In the genomic region with DNA sequence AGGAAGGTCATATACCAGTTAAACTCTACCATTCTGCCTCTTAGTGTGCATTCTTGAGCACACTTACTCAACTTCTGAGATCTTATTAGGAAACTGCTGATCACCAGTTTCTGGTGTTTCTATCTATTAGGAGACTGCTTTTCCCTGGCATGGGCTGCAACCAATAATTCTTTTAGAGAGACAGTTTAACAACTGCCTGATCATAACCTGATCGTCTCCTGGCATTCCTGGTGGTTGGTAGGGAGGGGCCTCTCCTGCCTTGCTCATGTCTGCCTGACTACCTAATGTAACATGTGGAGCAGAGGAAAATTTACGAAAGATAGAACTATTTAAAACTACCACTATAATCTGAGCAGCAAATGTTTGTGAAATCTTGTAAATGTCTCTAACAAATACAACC, we compare ENCODE assay signal across 26 cellular contexts.
A peak's percentile ranks its signal among the peaks of the same experiment; 100 is the strongest.
DNase-seq lines count a peak whose midpoint lies in the region; ATAC-seq, FAIRE-seq and TF ChIP-seq lines count a peak whose summit lies in the region.
"Had no signal": no experiment of that assay in that cellular context is flagged by ENCODE, and none has a peak within 500 bp of the region (broad histone marks: within the 10 kb centered on the region; RNA-seq: fewer than 3 reads in every experiment).

No MANE protein-coding gene starts in this region.

- no peak overlapping the region for H2BK5ac ChIP-seq in H9 (ENCODE audit: insufficient read length, low read length)
- no peak overlapping the region for H2BK5ac ChIP-seq in H1 (ENCODE audit: low read depth, low read length)

- peaks cover 9% of the 10 kb centered on the region; the same call in 1 of the 2 replicates for H3K4me1 ChIP-seq in H9 (ENCODE audit: insufficient read depth, low read length)
- peaks cover 0 to 19% (median 5%) of the 10 kb centered on the region in 4 experiments; a peak in 3 of 7 replicates for H3K4me1 ChIP-seq in H1 (replicated peaks in 1 of 4; ENCODE audit: control insufficient read depth in 3 of 4, insufficient read depth in 4 of 4, low read length in 3 of 4)
- no peaks in the 10 kb centered on the region for H3K4me1 ChIP-seq in mesodermal cell (ENCODE audit: control insufficient read depth, insufficient read depth, low read length, poor library complexity, severe bottlenecking)
- H3K4me1 ChIP-seq: Caco-2, SJCRH30 had no signal

- H3K27ac ChIP-seq in H9 (ENCODE audit: insufficient read length, low read depth, low read length): no peak overlapping the region
- no peak overlapping the region for H3K27ac ChIP-seq in H1 (ENCODE audit: low read depth, low read length)
- peak overlapping the region; percentile 26 for H3K27ac ChIP-seq in mesodermal cell (ENCODE audit: low read depth, low read length, severe bottlenecking)
- H3K27ac ChIP-seq: SJCRH30 had no signal

- TF ChIP-seq CTCF in H9 (conservative IDR thresholded peaks at IDR 0.05) (no peak), H1 (IDR thresholded peaks at IDR 0.05; ENCODE audit: control extremely low read depth in 1 of 3, insufficient read depth in 1 of 3, low read depth in 1 of 3, low read length in 3 of 3) (no peak)

- H2BK12ac ChIP-seq in H9 (ENCODE audit: insufficient read length, low read depth, low read length): no peak overlapping the region
- no peak overlapping the region for H2BK12ac ChIP-seq in H1 (ENCODE audit: low read depth, low read length)

- H2BK120ac ChIP-seq in H9 (ENCODE audit: low read depth, low read length, poor library complexity, severe bottlenecking) (no peak overlapping the region), H1 (replicated peaks; ENCODE audit: low read depth, low read length) (no peak overlapping the region)

- peaks cover 51 to 58% of the 10 kb centered on the region in 2 experiments for H3K4me1 Mint-ChIP-seq in H9
- H3K4me1 Mint-ChIP-seq: CD4-positive, alpha-beta memory T cell had no signal

- H2AK5ac ChIP-seq in H9 (ENCODE audit: insufficient read length, low read length) (no peak overlapping the region), H1 (ENCODE audit: low read depth, low read length) (no peak overlapping the region)

- no peaks in the 10 kb centered on the region for H3K27me3 Mint-ChIP-seq in H9 (ENCODE audit: low read depth)
- H3K27me3 Mint-ChIP-seq: CD4-positive, alpha-beta memory T cell had no signal

- no peak overlapping the region for H4K5ac ChIP-seq in H9 (ENCODE audit: insufficient read length, low read depth, low read length)
- H4K5ac ChIP-seq in H1 (ENCODE audit: insufficient read length, low read depth, low read length): no peak overlapping the region

- no peak overlapping the region for H4K8ac ChIP-seq in H9 (replicated peaks; ENCODE audit: insufficient read length, low read depth, low read length)
- no peak overlapping the region for H4K8ac ChIP-seq in H1 (ENCODE audit: extremely low read depth, insufficient read depth, low read length)

- H3K18ac ChIP-seq in H9 (ENCODE audit: insufficient read length, low read depth, low read length) (no peak overlapping the region), H1 (ENCODE audit: extremely low read depth, low read length) (0 out of 2 replicates have a peak overlapping the region, but pooled peaks have one; percentile 28)

- ATAC-seq in GM21447 (IDR thresholded peaks at IDR 0.05; ENCODE audit: unreplicated experiment) (no peak), HG03039 (IDR thresholded peaks at IDR 0.05; ENCODE audit: unreplicated experiment) (no peak), HG02571 (IDR thresholded peaks at IDR 0.05; ENCODE audit: unreplicated experiment) (no peak)
- ATAC-seq: HepG2, K562, PC-3, Right ventricle myocardium inferior had no signal

- no peak for TF ChIP-seq POLR2A in H1 (IDR thresholded peaks at IDR 0.05; ENCODE audit: control extremely low read depth in 1 of 2, low read depth in 2 of 2, low read length in 2 of 2)

- no peaks in the 10 kb centered on the region for H3K79me1 ChIP-seq in H9 (ENCODE audit: insufficient read depth, low read depth, low read length, poor library complexity, severe bottlenecking)
- H3K79me1 ChIP-seq in H1 (ENCODE audit: low read depth, low read length): no peaks in the 10 kb centered on the region

- H3K4me2 ChIP-seq in H9 (ENCODE audit: insufficient read depth, insufficient read length, low read length) (no peak overlapping the region), H1 (ENCODE audit: insufficient read depth in 1 of 2, low read depth in 2 of 2, low read length in 2 of 2) (peak overlapping the region in 1 of 2 experiments; percentile 22; a peak in 1 of 4 replicates)

- H3K4ac ChIP-seq in H9 (ENCODE audit: low read depth, low read length): no peak overlapping the region
- no peak overlapping the region for H3K4ac ChIP-seq in H1 (replicated peaks; ENCODE audit: insufficient read length, low read depth, low read length)

- no peak for TF ChIP-seq EP300 in H1 (IDR thresholded peaks at IDR 0.05; ENCODE audit: borderline replicate concordance in 1 of 2, low read depth in 2 of 2, low read length in 2 of 2)

- no peak overlapping the region for H3K23ac ChIP-seq in H9 (ENCODE audit: insufficient read length, low read depth, low read length)
- no peak overlapping the region for H3K23ac ChIP-seq in H1 (ENCODE audit: insufficient read length)

- H3K36me3 Mint-ChIP-seq in H9 (ENCODE audit: insufficient read depth in 1 of 3, low read depth in 3 of 3): peaks cover 0 to 4% (median 0%) of the 10 kb centered on the region in 3 experiments; a peak in 1 of 7 replicates
- H3K36me3 Mint-ChIP-seq: CD4-positive, alpha-beta memory T cell had no signal

- POLR2A ChIA-PET in H1 (lab: Charles Lee; ENCODE audit: partially characterized antibody): no interaction called here

- no peaks in the 10 kb centered on the region for H4K20me1 ChIP-seq in H9 (ENCODE audit: control insufficient read depth, insufficient read depth, insufficient read length)
- H4K20me1 ChIP-seq in H1 (replicated peaks in 1 of 2; ENCODE audit: control insufficient read depth in 1 of 2, insufficient read depth in 2 of 2, low read length in 2 of 2): no peaks in the 10 kb centered on the region

- H3T11ph ChIP-seq in H9 (ENCODE audit: low read length): no peak overlapping the region

- H2AFZ ChIP-seq in H9 (ENCODE audit: low read length) (no peak overlapping the region), H1 (ENCODE audit: low read length) (no peak overlapping the region)

- CTCF ChIA-PET in H1 (lab: Charles Lee; ENCODE audit: partially characterized antibody): no interaction called here

- H3K23me2 ChIP-seq in H9 (ENCODE audit: insufficient read length, low read depth, low read length, poor library complexity, severe bottlenecking) (no peaks in the 10 kb centered on the region), H1 (ENCODE audit: low read depth, low read length) (no peaks in the 10 kb centered on the region)

- no peaks in the 10 kb centered on the region for H3K9me3 Mint-ChIP-seq in H9

- H3K36me3 ChIP-seq in H1 (ENCODE audit: control insufficient read depth in 2 of 4, insufficient read depth in 4 of 4, low read length in 3 of 4) (no peaks in the 10 kb centered on the region), mesodermal cell (ENCODE audit: control insufficient read depth, insufficient read depth, low read length) (no peaks in the 10 kb centered on the region)
- H3K36me3 ChIP-seq: SJCRH30 had no signal

- H3K27me3 ChIP-seq in H9 (ENCODE audit: insufficient read depth, low read length) (no peaks in the 10 kb centered on the region), H1 (replicated peaks in 1 of 4; ENCODE audit: control insufficient read depth in 3 of 4, extremely low read depth in 1 of 4, insufficient read depth in 3 of 4, low read length in 3 of 4) (no peaks in the 10 kb centered on the region)
- H3K27me3 ChIP-seq: SJCRH30 had no signal

- FAIRE-seq in H1 (lab: Jason Lieb, UNC): no peak
- no peak for FAIRE-seq in RCC 7860 (lab: Jason Lieb, UNC)
- FAIRE-seq: GM12891, HepG2, K562 had no signal

- H2BK15ac ChIP-seq in H9 (ENCODE audit: low read depth, low read length) (no peak overlapping the region), H1 (ENCODE audit: low read length) (no peak overlapping the region)

- H3K56ac ChIP-seq in H9 (ENCODE audit: insufficient read length, low read depth, low read length): no peak overlapping the region
- no peak overlapping the region for H3K56ac ChIP-seq in H1 (replicated peaks; ENCODE audit: insufficient read length, low read depth, low read length)

- H3K27ac Mint-ChIP-seq in H9: peak overlapping the region; percentile 37 to 62 (median 59); a peak in 6 of 7 replicates
- H3K27ac Mint-ChIP-seq: CD4-positive, alpha-beta memory T cell; HFFc6 had no signal

- H3K9me3 ChIP-seq in H9 (ENCODE audit: control insufficient read depth, low read depth, low read length): no peaks in the 10 kb centered on the region
- H3K9me3 ChIP-seq in H1 (ENCODE audit: insufficient read depth in 2 of 2, low read depth in 1 of 2, low read length in 1 of 2): no peaks in the 10 kb centered on the region
- H3K9me3 ChIP-seq in mesodermal cell (ENCODE audit: control insufficient read depth, low read length): no peaks in the 10 kb centered on the region
- H3K9me3 ChIP-seq: Caco-2, SJCRH30 had no signal

- DNase-seq in H9 (no peak), H1 (ENCODE audit: low read depth in 1 of 2, low spot score in 2 of 2) (no peak), RCC 7860 (ENCODE audit: low spot score) (no peak)
- DNase-seq: C1 segment of cervical spinal cord; Caco-2; CD4-positive, alpha-beta memory T cell; DMS79; EL; GF-D8; H7; HFFc6; Kasumi-1; MV-4-11; NCI-H1436 treated with DMSO at 0.1 percent for 48 hours; NCI-H187 treated with DMSO at 0.1 percent for 48 hours; NK-92 treated with Interleukin-12 subunit alpha and Interleukin-12 subunit beta, amount 100 ng/mL, for 24 hours; PC-3 had no signal

- H3K14ac ChIP-seq in H9 (ENCODE audit: insufficient read depth, low read length): no peak overlapping the region
- H3K14ac ChIP-seq in H1 (ENCODE audit: insufficient read length): no peak overlapping the region

- no peak for TF ChIP-seq RAD21 in H1 (IDR thresholded peaks at IDR 0.05 in 1 of 2, conservative IDR thresholded peaks at IDR 0.05 in 1 of 2; ENCODE audit: low read depth in 2 of 2, low read length in 2 of 2)

- H3K4me3 ChIP-seq in H1 (ENCODE audit: extremely low read depth in 1 of 4, insufficient read depth in 2 of 4, low read depth in 3 of 4, low read length in 4 of 4) (no peak overlapping the region), mesodermal cell (ENCODE audit: extremely low read depth, insufficient read depth, low read length, poor library complexity, severe bottlenecking) (no peak overlapping the region)
- H3K4me3 ChIP-seq: K562, SJCRH30 had no signal

- H3K79me2 ChIP-seq in H9 (ENCODE audit: insufficient read depth, low read length): no peaks in the 10 kb centered on the region
- peaks cover 0 to 53% of the 10 kb centered on the region in 2 experiments; a peak in 2 of 4 replicates for H3K79me2 ChIP-seq in H1 (ENCODE audit: control insufficient read depth in 1 of 2, insufficient read depth in 2 of 2, low read length in 2 of 2)

- WGBS in H9 (ENCODE audit: extremely low coverage, insufficient read length, low lambda C conversion rate): no CpG with 5 or more reads among the region's 2 CpGs
- 72% methylated on average over 2 of the region's 2 CpGs; no CpG with 5 or more reads in 1 of the 2 experiments for WGBS in H1 (ENCODE audit: extremely low coverage in 1 of 2, insufficient coverage in 1 of 2, insufficient read length in 1 of 2, insufficient replicate concordance in 2 of 2, low coverage in 1 of 2, low lambda C conversion rate in 2 of 2, missing lambda C conversion rate in 1 of 2), 2 experiments
- WGBS in mesodermal cell (ENCODE audit: insufficient coverage in 2 of 2), 2 experiments: no CpG with 5 or more reads among the region's 2 CpGs

- H2BK20ac ChIP-seq in H9 (ENCODE audit: low read depth, low read length, poor library complexity, severe bottlenecking): no peak overlapping the region
- H2BK20ac ChIP-seq in H1 (ENCODE audit: low read length): peak overlapping the region; percentile 53; the same call in 1 of the 2 replicates

- peak overlapping the region in 1 of 2 experiments; percentile 59; a peak in 3 of 5 replicates for H3K4me3 Mint-ChIP-seq in H9
- H3K4me3 Mint-ChIP-seq: CD4-positive, alpha-beta memory T cell; HFFc6 had no signal

- H4K91ac ChIP-seq in H9 (ENCODE audit: insufficient read length, low read depth, low read length) (no peak overlapping the region), H1 (replicated peaks; ENCODE audit: insufficient read length, low read length) (no peak overlapping the region)

- no peak overlapping the region for H3K9ac ChIP-seq in H9 (ENCODE audit: extremely low read depth, insufficient read length, low read length)
- H3K9ac ChIP-seq in H1 (replicated peaks in 1 of 4; ENCODE audit: extremely low read depth in 1 of 4, low read depth in 3 of 4, low read length in 3 of 4): no peak overlapping the region
